In genomic region chr17:33012522-33013033, GRCh38 we compare ENCODE assay signal across 13 cellular contexts. TPM values are rescaled to one million over a fixed set of nuclear protein-coding genes. Genes with fewer than 3 reads are reported as not detected.
DNase-seq lines count a peak whose midpoint lies in the region; ATAC-seq, FAIRE-seq and TF ChIP-seq lines count a peak whose summit lies in the region.
"Had no signal": no experiment of that assay in that cellular context is flagged by ENCODE, and none has a peak within 500 bp of the region (broad histone marks: within the 10 kb centered on the region; RNA-seq: fewer than 3 reads in every experiment).

No MANE protein-coding gene starts in this region.

- TF ChIP-seq CTCF in AG09309 (IDR thresholded peaks at IDR 0.05; ENCODE audit: control insufficient read depth, insufficient read depth, low read depth, low read length, missing control alignments) (no peak), IMR-90 (conservative IDR thresholded peaks at IDR 0.05; ENCODE audit: low read depth, low read length) (no peak), chondrocyte (IDR thresholded peaks at IDR 0.05) (no peak), kidney (IDR thresholded peaks at IDR 0.05; ENCODE audit: borderline replicate concordance, extremely low read depth, insufficient read depth) (no peak)

- peak overlapping the region; percentile 82 to 84 for H4K8ac ChIP-seq in IMR-90 (ENCODE audit: low read depth in 2 of 2, low read length in 2 of 2)

- peaks cover 1% of the 10 kb centered on the region for H3K27me3 Mint-ChIP-seq in chondrocyte (ENCODE audit: low read depth)
- H3K27me3 Mint-ChIP-seq in T-cell: peaks cover 7 to 15% of the 10 kb centered on the region in 2 donors

- H3K56ac ChIP-seq in IMR-90 (ENCODE audit: extremely low read depth, insufficient read depth, low read length): peak overlapping the region; percentile 71

- H3K9me3 ChIP-seq in IMR-90 (ENCODE audit: control insufficient read depth, insufficient read depth, low read length) (no peaks in the 10 kb centered on the region), mesodermal cell (ENCODE audit: control insufficient read depth, low read length) (no peaks in the 10 kb centered on the region), kidney (ENCODE audit: control insufficient read depth in 1 of 2, low read length in 2 of 2) (no peaks in the 10 kb centered on the region)
- H3K9me3 ChIP-seq: gastrocnemius medialis, spleen had no signal

- H3K14ac ChIP-seq in IMR-90 (replicated peaks; ENCODE audit: low read depth, low read length): peak overlapping the region; percentile 66

- H3K18ac ChIP-seq in IMR-90 (ENCODE audit: low read depth, low read length): peak overlapping the region; percentile 93

- no peaks in the 10 kb centered on the region for H3K27me3 ChIP-seq in IMR-90 (ENCODE audit: control insufficient read depth, insufficient read depth, low read length)
- H3K27me3 ChIP-seq: gastrocnemius medialis had no signal

- H2AK5ac ChIP-seq in IMR-90 (ENCODE audit: low read depth, low read length): peak overlapping the region; percentile 95

- H3K9me3 Mint-ChIP-seq in chondrocyte (ENCODE audit: low read depth): no peaks in the 10 kb centered on the region
- no peaks in the 10 kb centered on the region for H3K9me3 Mint-ChIP-seq in T-cell
- H3K9me3 Mint-ChIP-seq: memory B cell had no signal

- peak overlapping the region; percentile 95 for H2BK20ac ChIP-seq in IMR-90 (ENCODE audit: low read depth, low read length)

- no peaks in the 10 kb centered on the region for H3K36me3 ChIP-seq in IMR-90 (ENCODE audit: control insufficient read depth, insufficient read depth, low read length)
- no peaks in the 10 kb centered on the region for H3K36me3 ChIP-seq in mesodermal cell (ENCODE audit: control insufficient read depth, insufficient read depth, low read length)
- H3K36me3 ChIP-seq in kidney (ENCODE audit: control insufficient read depth in 1 of 2, insufficient read depth in 2 of 2, low read length in 2 of 2): no peaks in the 10 kb centered on the region
- H3K36me3 ChIP-seq: gastrocnemius medialis, spleen had no signal

- H3K4me2 ChIP-seq in IMR-90 (ENCODE audit: low read depth, low read length): no peak overlapping the region

- no TSS peak for BruUV-seq in IMR-90 (replicated peaks; lab: Mats Ljungman, UMichigan)

- H3K27ac Mint-ChIP-seq in chondrocyte (ENCODE audit: unreplicated experiment) (peak overlapping the region; percentile 83), T-cell (no peak overlapping the region)
- H3K27ac Mint-ChIP-seq: memory B cell had no signal

- H3K4me1 ChIP-seq in IMR-90 (ENCODE audit: control insufficient read depth, insufficient read depth, low read length) (peaks cover 27% of the 10 kb centered on the region), mesodermal cell (ENCODE audit: control insufficient read depth, insufficient read depth, low read length, poor library complexity, severe bottlenecking) (peaks cover 17% of the 10 kb centered on the region), kidney (ENCODE audit: control insufficient read depth in 1 of 2, insufficient read depth in 1 of 2, low read depth in 1 of 2, low read length in 2 of 2) (no peaks in the 10 kb centered on the region)
- H3K4me1 ChIP-seq: gastrocnemius medialis, spleen had no signal

- peak overlapping the region; percentile 73 for H4K5ac ChIP-seq in IMR-90 (ENCODE audit: low read depth, low read length)

- peak overlapping the region; percentile 1; the same call in 1 of the 2 replicates for H3K9ac ChIP-seq in IMR-90 (ENCODE audit: low read depth, low read length)
- H3K9ac ChIP-seq in kidney (ENCODE audit: low read length in 2 of 2): no peak overlapping the region

- H3K9me1 ChIP-seq in IMR-90 (ENCODE audit: insufficient read depth, low read length): peaks cover 15% of the 10 kb centered on the region

- H3K79me1 ChIP-seq in IMR-90 (ENCODE audit: low read depth in 1 of 2, low read length in 2 of 2): no peaks in the 10 kb centered on the region

- DNase-seq in AG09309 (ENCODE audit: low read depth) (peak; percentile 40), IMR-90 (peak; percentile 98), chondrocyte (ENCODE audit: low spot score) (no peak), posterior vena cava (ENCODE audit: low spot score) (no peak), T-cell (no peak), kidney (no peak)
- no peak for DNase-seq in stimulated activated CD4-positive, alpha-beta T cell treated with anti-CD3 and anti-CD28 coated beads, Interleukin-1b, Interleukin-23, amount 100 ng/mL, for 48 hours
- DNase-seq: gastrocnemius medialis, NCI-H2171, SHP77 treated with DMSO at 0.1 percent for 48 hours, spleen had no signal

- no peak overlapping the region for H3K4me3 ChIP-seq in AG09309 (ENCODE audit: control insufficient read depth, low read depth, low read length)
- no peak overlapping the region for H3K4me3 ChIP-seq in IMR-90 (ENCODE audit: insufficient read depth, low read depth, low read length)
- no peak overlapping the region for H3K4me3 ChIP-seq in mesodermal cell (ENCODE audit: extremely low read depth, insufficient read depth, low read length, poor library complexity, severe bottlenecking)
- H3K4me3 ChIP-seq in kidney (ENCODE audit: low read length in 2 of 2): no peak overlapping the region
- H3K4me3 ChIP-seq: gastrocnemius medialis, spleen had no signal

- POLR2A ChIA-PET in IMR-90 (lab: Charles Lee; ENCODE audit: unreplicated experiment) (no interaction called here), T-cell (lab: Charles Lee) (no interaction called here)

- H3K4ac ChIP-seq in IMR-90 (ENCODE audit: low read depth, low read length): peak overlapping the region; percentile 93

- H2BK120ac ChIP-seq in IMR-90 (ENCODE audit: low read depth, low read length): peak overlapping the region; percentile 96

- in situ Hi-C loops in IMR-90 (cut with MboI; ENCODE audit: low sequenced_read_pairs): no loop called here

- peaks cover 37% of the 10 kb centered on the region for H3K4me1 Mint-ChIP-seq in chondrocyte (ENCODE audit: low read depth)
- H3K4me1 Mint-ChIP-seq in T-cell: no peaks in the 10 kb centered on the region
- H3K4me1 Mint-ChIP-seq: memory B cell had no signal

- peak overlapping the region; percentile 95 for H2BK15ac ChIP-seq in IMR-90 (ENCODE audit: low read depth, low read length)

- H2AFZ ChIP-seq in IMR-90 (replicated peaks; ENCODE audit: low read length, poor library complexity): peak overlapping the region; percentile 85

- no peaks in the 10 kb centered on the region for H4K20me1 ChIP-seq in IMR-90 (ENCODE audit: insufficient read depth, low read length)

- 0% methylated on average over 1 of the region's 8 CpGs; no CpG with 5 or more reads in 1 of the 2 experiments for WGBS in IMR-90 (ENCODE audit: extremely low coverage in 2 of 2, insufficient read length in 1 of 2), 2 experiments
- 47 to 51% methylated on average over 2 to 4 of the region's 8 CpGs for WGBS in mesodermal cell (ENCODE audit: insufficient coverage in 2 of 2), 2 experiments

- H4K91ac ChIP-seq in IMR-90 (ENCODE audit: insufficient read depth, low read depth, low read length): peak overlapping the region; percentile 99

- no peaks in the 10 kb centered on the region for H3K36me3 Mint-ChIP-seq in chondrocyte (ENCODE audit: low read depth)
- no peaks in the 10 kb centered on the region for H3K36me3 Mint-ChIP-seq in T-cell
- H3K36me3 Mint-ChIP-seq: memory B cell had no signal

- CTCF ChIA-PET in IMR-90 (lab: Yijun Ruan, JAX): interaction anchor here (0.8 to 1.1 kb wide), 2 partner anchors 14 to 229 kb away, joined by 3 to 4 read pairs; no protein-coding TSS in a partner anchor
- CTCF ChIA-PET in T-cell (lab: Charles Lee): interaction anchor here in 1 of 2 donors (0.7 kb wide), 1 partner anchor 1418 kb away, joined by 5 read pairs; no protein-coding TSS in a partner anchor

- no peak overlapping the region for H3K4me3 Mint-ChIP-seq in chondrocyte (ENCODE audit: unreplicated experiment)
- H3K4me3 Mint-ChIP-seq in T-cell: no peak overlapping the region
- H3K4me3 Mint-ChIP-seq: memory B cell had no signal

- no peak for TF ChIP-seq POLR2A in IMR-90 (IDR thresholded peaks at IDR 0.05; ENCODE audit: low read depth, low read length)

- peak overlapping the region; percentile 85 for H3K27ac ChIP-seq in IMR-90 (ENCODE audit: insufficient read depth, low read length)
- H3K27ac ChIP-seq in mesodermal cell (ENCODE audit: low read depth, low read length, severe bottlenecking): peak overlapping the region; percentile 49
- H3K27ac ChIP-seq in kidney (ENCODE audit: low read depth in 2 of 2, low read length in 2 of 2): no peak overlapping the region
- H3K27ac ChIP-seq: gastrocnemius medialis, spleen had no signal

- H2AK9ac ChIP-seq in IMR-90 (replicated peaks; ENCODE audit: low read depth, low read length, poor library complexity): peak overlapping the region; percentile 68

- ATAC-seq in IMR-90 (ENCODE audit: low read depth): peak; percentile 86
- ATAC-seq in T-cell (replicated peaks in 1 of 4): no peak
- ATAC-seq: gastrocnemius medialis had no signal

- H2BK5ac ChIP-seq in IMR-90 (ENCODE audit: low read depth, low read length, poor library complexity, severe bottlenecking): peak overlapping the region; percentile 77

- H3K23ac ChIP-seq in IMR-90 (ENCODE audit: low read depth, low read length): peak overlapping the region; percentile 68

- no peak for TF ChIP-seq RAD21 in IMR-90 (IDR thresholded peaks at IDR 0.05; ENCODE audit: low read length)

- intact Hi-C loops in IMR-90 (cut with micrococcal nuclease) (no loop called here), posterior vena cava (cut with DNase I) (no loop called here), kidney (cut with DNase I) (no loop called here)

- dilution Hi-C loops in IMR-90 (cut with HindIII; ENCODE audit: low sequenced_read_pairs, unreplicated experiment): no loop called here

- no peak for FAIRE-seq in kidney (lab: Jason Lieb, UNC)

TF ChIP-seq in IMR-90, 13 proteins besides CTCF, POLR2A, EP300 and RAD21 (continues in another document):
- 0 out of 2 replicates have a peak, but pooled peaks have one; percentile 40 for TF ChIP-seq MAZ (IDR thresholded peaks at IDR 0.05; ENCODE audit: borderline replicate concordance, low read depth, low read length)
- peak; percentile 93 for TF ChIP-seq BHLHE40 (IDR thresholded peaks at IDR 0.05; ENCODE audit: low read depth, low read length)
- peak; percentile 93 for TF ChIP-seq CEBPB (IDR thresholded peaks at IDR 0.05; ENCODE audit: low read depth, low read length)
- TF ChIP-seq MAFK (IDR thresholded peaks at IDR 0.05; ENCODE audit: low read depth, low read length): peak; percentile 72
- no peak for TF ChIP-seq SMC3 (IDR thresholded peaks at IDR 0.05; ENCODE audit: low read depth, low read length)
- no peak for TF ChIP-seq RFX5 (IDR thresholded peaks at IDR 0.05; ENCODE audit: low read depth, low read length)
- TF ChIP-seq FOS (IDR thresholded peaks at IDR 0.05; ENCODE audit: low read depth, low read length): peak; percentile 98

RNA-seq across cellular contexts. Expression of gene SPACA3, which starts 20.9 kb away (rescaled TPM):
- total RNA-seq in IMR-90 (2012; rRNA removed) (not detected in 2 replicates), chondrocyte (not detected in 3 replicates), posterior vena cava (not detected), T-cell (not detected), kidney (not detected)
- polyA plus RNA-seq in IMR-90 (2012; rRNA removed) (not detected in 2 replicates), kidney (ENCODE audit: insufficient read depth, low read depth, low replicate concordance) (not detected)
- not detected in 2 replicates for polyA plus RNA-seq in IMR-90 (2012; cell fraction: cytosol; rRNA removed)
- polyA plus RNA-seq in IMR-90 (2012; cell fraction: nucleus; rRNA removed; ENCODE audit: low replicate concordance): not detected in 2 replicates
- polyA plus RNA-seq in mesodermal cell (2013, experiment 1 of 2): not detected
- polyA plus RNA-seq in mesodermal cell (2013, experiment 2 of 2): not detected
- total RNA-seq: gastrocnemius medialis, spleen had no signal
- polyA plus RNA-seq: spleen had no signal

Comparison
In these comparisons a context has a peak if more than half of its experiments do, and no peak if none do; other contexts are left out.
1. DNase-seq: peak in AG09309 (single experiment) and IMR-90 (single experiment); none in chondrocyte (single experiment), posterior vena cava (single experiment), T-cell (0 of 34), kidney (single experiment) and stimulated activated CD4-positive, alpha-beta T cell treated with anti-CD3 and anti-CD28 coated beads, Interleukin-1b, Interleukin-23, amount 100 ng/mL, for 48 hours (single experiment).
2. H3K27ac ChIP-seq: peak in IMR-90 (single experiment) and mesodermal cell (single experiment); none in kidney (0 of 2).